12 cellular contexts compared by ENCODE assay signal in the genomic region with DNA sequence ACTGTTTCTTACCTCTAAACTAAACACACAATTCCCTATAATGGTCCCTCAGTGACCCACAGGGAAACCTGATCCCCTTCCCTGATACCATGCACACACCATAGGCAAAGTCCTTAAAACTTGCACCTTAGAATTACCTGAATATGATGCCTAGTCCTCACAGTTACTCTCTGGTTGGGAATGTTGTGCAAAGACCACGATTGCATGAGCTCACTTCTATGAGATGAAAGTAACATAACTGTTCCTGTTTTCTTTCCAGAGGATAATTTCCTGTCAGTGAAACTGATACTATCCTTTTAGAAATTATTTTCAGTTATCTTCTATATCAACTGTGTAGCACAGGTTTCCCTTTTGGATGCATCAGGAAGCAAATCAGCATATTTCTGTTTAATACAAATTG. TPM values are rescaled to one million over a fixed set of nuclear protein-coding genes. Genes with fewer than 3 reads are reported as not detected.
DNase-seq lines count a peak whose midpoint lies in the region; ATAC-seq, FAIRE-seq and TF ChIP-seq lines count a peak whose summit lies in the region.
"Had no signal": no experiment of that assay in that cellular context is flagged by ENCODE, and none has a peak within 500 bp of the region (broad histone marks: within the 10 kb centered on the region; RNA-seq: fewer than 3 reads in every experiment).

No MANE protein-coding gene starts in this region.

- no peaks in the 10 kb centered on the region for H4K20me1 ChIP-seq in astrocyte (ENCODE audit: insufficient read depth, low read length)

- TF ChIP-seq CTCF in astrocyte (IDR thresholded peaks at IDR 0.05; ENCODE audit: insufficient read depth, low read depth, low read length): no peak

- peaks cover 51% of the 10 kb centered on the region for H3K4me1 Mint-ChIP-seq in astrocyte (ENCODE audit: low read depth, unreplicated experiment)

- H3K9me3 ChIP-seq in astrocyte (ENCODE audit: insufficient read depth, low read depth, low read length): no peaks in the 10 kb centered on the region
- peaks cover 5% of the 10 kb centered on the region for H3K9me3 ChIP-seq in mesodermal cell (ENCODE audit: control insufficient read depth, low read length)
- no peaks in the 10 kb centered on the region for H3K9me3 ChIP-seq in aorta (ENCODE audit: control insufficient read depth, low read length)

- H3K27ac ChIP-seq in astrocyte (ENCODE audit: low read depth, low read length) (peak overlapping the region; percentile 95), mesodermal cell (ENCODE audit: low read depth, low read length, severe bottlenecking) (peak overlapping the region; percentile 56), aorta (ENCODE audit: low read depth in 1 of 2, low read length in 2 of 2) (peak overlapping the region in 1 of 2 donors; percentile 79)

- H3K27ac Mint-ChIP-seq in astrocyte (ENCODE audit: unreplicated experiment): peak overlapping the region; percentile 92

- intact Hi-C loops in aorta (cut with DNase I): no loop called here

- H3K4me1 ChIP-seq in astrocyte (ENCODE audit: insufficient read depth, low read length) (peaks cover 42% of the 10 kb centered on the region), mesodermal cell (ENCODE audit: control insufficient read depth, insufficient read depth, low read length, poor library complexity, severe bottlenecking) (peaks cover 43% of the 10 kb centered on the region), aorta (ENCODE audit: control insufficient read depth in 1 of 2, insufficient read depth in 2 of 2, low read length in 2 of 2) (peaks cover 8 to 9% of the 10 kb centered on the region in 2 donors)

- WGBS in mesodermal cell (ENCODE audit: insufficient coverage in 2 of 2), 2 experiments: 100% methylated on average over 1 of the region's 1 CpG; no CpG with 5 or more reads in 1 of the 2 experiments
- WGBS in aorta, 2 donors: 47 to 54% methylated on average over 1 of the region's 1 CpG

- H3K36me3 ChIP-seq in astrocyte (ENCODE audit: insufficient read depth, low read length) (no peaks in the 10 kb centered on the region), mesodermal cell (ENCODE audit: control insufficient read depth, insufficient read depth, low read length) (no peaks in the 10 kb centered on the region), aorta (ENCODE audit: control insufficient read depth in 1 of 2, insufficient read depth in 2 of 2, low read length in 1 of 2) (no peaks in the 10 kb centered on the region)

- H3K4me3 ChIP-seq in astrocyte (ENCODE audit: insufficient read depth, low read depth, low read length) (no peak overlapping the region), mesodermal cell (ENCODE audit: extremely low read depth, insufficient read depth, low read length, poor library complexity, severe bottlenecking) (no peak overlapping the region), aorta (ENCODE audit: low read length in 2 of 2) (no peak overlapping the region)

- FAIRE-seq in astrocyte (lab: Jason Lieb, UNC): no peak
- FAIRE-seq: urothelium cell line had no signal

- H3K4me2 ChIP-seq in astrocyte (ENCODE audit: low read length): peak overlapping the region; percentile 77

- H3K27me3 ChIP-seq in astrocyte (ENCODE audit: insufficient read depth, low read length) (no peaks in the 10 kb centered on the region), aorta (ENCODE audit: control insufficient read depth in 1 of 2, insufficient read depth in 2 of 2, low read length in 1 of 2) (no peaks in the 10 kb centered on the region)

- H3K9me3 Mint-ChIP-seq in astrocyte (ENCODE audit: unreplicated experiment): peaks cover 4% of the 10 kb centered on the region

- no peak overlapping the region for H2AFZ ChIP-seq in astrocyte (ENCODE audit: low read depth, low read length)

- DNase-seq in CD1c-positive myeloid dendritic cell (ENCODE audit: extremely low spot score) (peak; percentile 36), HT-29 (ENCODE audit: low spot score) (peak; percentile 43), astrocyte (ENCODE audit: low read depth) (no peak), NCI-H2081 treated with DMSO at 0.1 percent for 48 hours (lab: John Stamatoyannopoulos, UW) (no peak), NCI-H345 treated with DMSO at 0.1 percent for 48 hours (lab: John Stamatoyannopoulos, UW; ENCODE audit: unreplicated experiment) (no peak), aorta (no peak)
- DNase-seq: cerebellar nuclear complex, DMS153, NCI-H1930 had no signal

- peak overlapping the region; percentile 2 for H3K9ac ChIP-seq in astrocyte (ENCODE audit: low read length)

- no peaks in the 10 kb centered on the region for H3K27me3 Mint-ChIP-seq in astrocyte (ENCODE audit: low read depth, unreplicated experiment)

- H3K4me3 Mint-ChIP-seq in astrocyte (ENCODE audit: unreplicated experiment): peak overlapping the region; percentile 55

- peaks cover 5% of the 10 kb centered on the region for H3K79me2 ChIP-seq in astrocyte (ENCODE audit: insufficient read depth, low read length)

- ATAC-seq in aorta (ENCODE audit: low FRiP score) (no peak), HG03378 (IDR thresholded peaks at IDR 0.05; ENCODE audit: unreplicated experiment) (no peak)

- H3K36me3 Mint-ChIP-seq in astrocyte (ENCODE audit: low read depth, unreplicated experiment): peaks cover 11% of the 10 kb centered on the region

RNA-seq across cellular contexts. Expression of a gene that starts 51.4 kb away (rescaled TPM):
- 10.7 and 13.3 TPM in 2 replicates for total RNA-seq in HT-29 (2014; rRNA removed; shearing (Covaris generic))
- 25.9 and 33.1 TPM in 2 replicates for total RNA-seq in astrocyte
- polyA plus RNA-seq in mesodermal cell (2013, experiment 1 of 2): 19.2 TPM
- polyA plus RNA-seq in mesodermal cell (2013, experiment 2 of 2): 22.3 TPM
- 10 to 100 TPM; 17.8 to 26.9 TPM for total RNA-seq in aorta
- polyA plus RNA-seq in aorta: 10 to 100 TPM; 13.7 to 32.2 TPM

Comparison
In these comparisons a context has a peak if more than half of its experiments do, and no peak if none do; other contexts are left out.
1. DNase-seq: peak in CD1c-positive myeloid dendritic cell (single experiment) and HT-29 (single experiment); none in astrocyte (single experiment), NCI-H2081 treated with DMSO at 0.1 percent for 48 hours (single experiment), NCI-H345 treated with DMSO at 0.1 percent for 48 hours (single experiment) and aorta (0 of 2).